8 cellular contexts compared by ENCODE assay signal in the genomic region with DNA sequence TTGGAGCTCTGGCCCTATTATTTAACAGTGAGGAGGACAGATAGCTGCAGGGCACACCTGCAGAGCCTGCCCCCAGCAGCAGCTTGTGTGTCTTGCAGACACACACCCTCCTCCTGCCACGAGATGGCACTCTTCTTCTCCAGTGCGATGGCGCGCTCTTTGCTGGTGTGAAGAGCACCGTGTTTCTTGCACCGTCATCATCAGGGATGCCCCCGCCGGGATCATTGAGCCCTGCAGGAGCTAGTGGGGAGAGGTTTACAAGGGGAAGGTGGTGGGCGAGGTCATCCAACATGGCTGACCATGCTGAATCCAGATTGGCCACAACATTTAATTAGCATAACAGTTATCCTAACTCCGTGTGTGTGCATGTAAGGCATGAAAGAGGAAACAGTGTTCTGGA.
DNase-seq lines count a peak whose midpoint lies in the region; ATAC-seq and TF ChIP-seq lines count a peak whose summit lies in the region.

No MANE protein-coding gene starts in this region.

- peak; percentile 75 for DNase-seq in Daoy (ENCODE audit: low read depth)
- peak; percentile 69 for DNase-seq in OCI-LY7 (ENCODE audit: low spot score)
- peak; percentile 52 for DNase-seq in activated T-cell treated with anti-CD3 and anti-CD28 coated beads, Interleukin-2, amount 50 U/mL, for 1 hour
- DNase-seq in fibroblast of mammary gland (ENCODE audit: low read depth) = peak; percentile 70
- DNase-seq in neural progenitor cell (ENCODE audit: low spot score) = peak; percentile 87
- DNase-seq in stromal cell of bone marrow (ENCODE audit: low read depth) = peak; percentile 44

- no peaks in the 10 kb centered on the region for H3K36me3 ChIP-seq in OCI-LY7 (ENCODE audit: insufficient read depth, low read length)
- H3K36me3 ChIP-seq in neural progenitor cell = no peaks in the 10 kb centered on the region

- no peak overlapping the region for H3K27ac ChIP-seq in OCI-LY7 (ENCODE audit: low read depth, low read length, poor library complexity, severe bottlenecking)
- H3K27ac ChIP-seq in neural progenitor cell = no peak overlapping the region

- peaks cover 13% of the 10 kb centered on the region for H3K4me1 ChIP-seq in OCI-LY7 (ENCODE audit: insufficient read depth, low read length, poor library complexity, severe bottlenecking)
- peaks cover 14% of the 10 kb centered on the region for H3K4me1 ChIP-seq in neural progenitor cell

- POLR2A ChIA-PET in OCI-LY7 (lab: Charles Lee) = no interaction called here

- H3K4me2 ChIP-seq in OCI-LY7 (ENCODE audit: low read length) (peak overlapping the region; percentile 26), neural progenitor cell (no peak overlapping the region)

- H4K20me1 ChIP-seq in OCI-LY7 (ENCODE audit: insufficient read depth, low read length) = no peaks in the 10 kb centered on the region
- no peaks in the 10 kb centered on the region for H4K20me1 ChIP-seq in neural progenitor cell (ENCODE audit: low read depth)

- peak; percentile 80 for TF ChIP-seq CTCF in OCI-LY7 (conservative IDR thresholded peaks at IDR 0.05; ENCODE audit: low read length)
- TF ChIP-seq CTCF in fibroblast of mammary gland (conservative IDR thresholded peaks at IDR 0.05; ENCODE audit: control insufficient read depth, insufficient read depth, low read depth, low read length) = peak; percentile 74
- TF ChIP-seq CTCF in neural progenitor cell (IDR thresholded peaks at IDR 0.05) = peak; percentile 93

- H3K27ac Mint-ChIP-seq in IgD-negative memory B cell (no peak overlapping the region), neural progenitor cell (peak overlapping the region; percentile 5)

- BruUV-seq in OCI-LY7 (replicated peaks; lab: Mats Ljungman, UMichigan) = no TSS peak

- H3K4me3 ChIP-seq in OCI-LY7 (ENCODE audit: low read depth, low read length, poor library complexity, severe bottlenecking) (peak overlapping the region; percentile 23), fibroblast of mammary gland (ENCODE audit: control insufficient read depth, low read depth, low read length) (no peak overlapping the region), neural progenitor cell (no peak overlapping the region)

- H3K27me3 ChIP-seq in neural progenitor cell = no peaks in the 10 kb centered on the region

- ATAC-seq in GM21723 (IDR thresholded peaks at IDR 0.05; ENCODE audit: unreplicated experiment) = peak; percentile 99

- no peak overlapping the region for H3K9ac ChIP-seq in neural progenitor cell

- H2AFZ ChIP-seq in OCI-LY7 (ENCODE audit: low read length) = peak overlapping the region; percentile 12; the same call in 1 of the 2 replicates
- no peak overlapping the region for H2AFZ ChIP-seq in neural progenitor cell (replicated peaks)

- H3K9me3 ChIP-seq in OCI-LY7 (ENCODE audit: low read length) (no peaks in the 10 kb centered on the region), neural progenitor cell (ENCODE audit: low read depth) (no peaks in the 10 kb centered on the region)

- H3F3A ChIP-seq in neural progenitor cell (ENCODE audit: low read depth) = peaks cover 27% of the 10 kb centered on the region

- CTCF ChIA-PET in OCI-LY7 (lab: Charles Lee; ENCODE audit: unreplicated experiment) = no interaction called here

- H3K79me2 ChIP-seq in OCI-LY7 (ENCODE audit: insufficient read depth, low read depth, low read length) (no peaks in the 10 kb centered on the region), neural progenitor cell (ENCODE audit: low read depth) (no peaks in the 10 kb centered on the region)

- H3K27me3 Mint-ChIP-seq in IgD-negative memory B cell (peaks cover 9% of the 10 kb centered on the region), neural progenitor cell (ENCODE audit: insufficient read depth, low read depth) (peaks cover 2% of the 10 kb centered on the region)

- no peaks in the 10 kb centered on the region for H3K9me2 ChIP-seq in OCI-LY7 (ENCODE audit: insufficient read depth, low read length)

- H3K4me3 Mint-ChIP-seq in IgD-negative memory B cell (peak overlapping the region in 3 of 4 donors; percentile 51 to 88 (median 68)), neural progenitor cell (no peak overlapping the region)

- H3K36me3 Mint-ChIP-seq in IgD-negative memory B cell = no peaks in the 10 kb centered on the region
- peaks cover 11% of the 10 kb centered on the region for H3K36me3 Mint-ChIP-seq in neural progenitor cell

- H3K4me1 Mint-ChIP-seq in IgD-negative memory B cell (peaks cover 12 to 15% (median 13%) of the 10 kb centered on the region in 3 donors), neural progenitor cell (peaks cover 34% of the 10 kb centered on the region)

- intact Hi-C loops in OCI-LY7 (cut with micrococcal nuclease; ENCODE audit: unreplicated experiment) = loop anchor here (1.0 to 10.0 kb wide), 3 partner anchors 105 to 363 kb away; a partner anchor contains a TSS

- H3K9me3 Mint-ChIP-seq in IgD-negative memory B cell (no peaks in the 10 kb centered on the region), neural progenitor cell (no peaks in the 10 kb centered on the region)
